Comparison of ENCODE assay signal across 22 cellular contexts in genomic region chr1:15958111-15958510, GRCh38. TPM values are rescaled to one million over a fixed set of nuclear protein-coding genes. Genes with fewer than 3 reads are reported as not detected.
DNase-seq lines count a peak whose midpoint lies in the region; ATAC-seq, FAIRE-seq and TF ChIP-seq lines count a peak whose summit lies in the region.
"Had no signal": no experiment of that assay in that cellular context is flagged by ENCODE, and none has a peak within 500 bp of the region (broad histone marks: within the 10 kb centered on the region; RNA-seq: fewer than 3 reads in every experiment).

No MANE protein-coding gene starts in this region.

- FAIRE-seq in GM12891 (lab: Jason Lieb, UNC) (peak; percentile 61), pancreas (lab: Jason Lieb, UNC) (no peak)
- FAIRE-seq: endometrium, HTR-8/SVneo, RCC 7860 had no signal

- peaks cover 7% of the 10 kb centered on the region for H3K36me3 ChIP-seq in RWPE2 (ENCODE audit: low read depth)
- H3K36me3 ChIP-seq in pancreas: no peaks in the 10 kb centered on the region
- no peaks in the 10 kb centered on the region for H3K36me3 ChIP-seq in body of pancreas (replicated peaks in 1 of 2; ENCODE audit: insufficient read depth in 1 of 2, low read depth in 2 of 2)
- H3K36me3 ChIP-seq: gastrocnemius medialis had no signal

- ATAC-seq in RWPE2 (ENCODE audit: low read depth) (no peak), pancreas (peak; percentile 12 to 58 (median 40)), body of pancreas (no peak), HG02885 (IDR thresholded peaks at IDR 0.05; ENCODE audit: poor library complexity, unreplicated experiment) (no peak)
- ATAC-seq: gastrocnemius medialis had no signal

- TF ChIP-seq CTCF in RWPE2 (IDR thresholded peaks at IDR 0.05; ENCODE audit: poor library complexity, severe bottlenecking): no peak
- no peak for TF ChIP-seq CTCF in pancreas (IDR thresholded peaks at IDR 0.05)
- TF ChIP-seq CTCF in body of pancreas (IDR thresholded peaks at IDR 0.05): no peak

- H3K9me3 ChIP-seq in RWPE2 (ENCODE audit: severe bottlenecking): no peaks in the 10 kb centered on the region
- H3K9me3 ChIP-seq in pancreas: no peaks in the 10 kb centered on the region
- no peaks in the 10 kb centered on the region for H3K9me3 ChIP-seq in body of pancreas
- H3K9me3 ChIP-seq: gastrocnemius medialis, MG63 had no signal

- peak overlapping the region; percentile 99 for H3K27ac ChIP-seq in RWPE2 (ENCODE audit: poor library complexity, severe bottlenecking)
- no peak overlapping the region for H3K27ac ChIP-seq in pancreas
- H3K27ac ChIP-seq in body of pancreas: no peak overlapping the region

- H3K4me1 ChIP-seq in RWPE2 (ENCODE audit: insufficient read depth, poor library complexity, severe bottlenecking) (peaks cover 25% of the 10 kb centered on the region), pancreas (peaks cover 0 to 8% (median 2%) of the 10 kb centered on the region in 3 donors), body of pancreas (peaks cover 11% of the 10 kb centered on the region)

- 50 to 57% methylated on average over 5 of the region's 5 CpGs for WGBS in pancreas, 2 donors
- 28 to 53% methylated on average over 5 of the region's 5 CpGs for WGBS in body of pancreas, 2 donors

- intact Hi-C loops in pancreas (cut with DNase I) (no loop called here), body of pancreas (cut with DNase I) (no loop called here)

- no peak for TF ChIP-seq POLR2A in GM12891 (IDR thresholded peaks at IDR 0.05; ENCODE audit: low read depth, low read length)
- no peak for TF ChIP-seq POLR2A in body of pancreas (IDR thresholded peaks at IDR 0.05)

- H3K4me3 ChIP-seq in RWPE2 (ENCODE audit: severe bottlenecking): no peak overlapping the region
- no peak overlapping the region for H3K4me3 ChIP-seq in pancreas
- no peak overlapping the region for H3K4me3 ChIP-seq in body of pancreas
- H3K4me3 ChIP-seq: gastrocnemius medialis, MG63 had no signal

- no peak for DNase-seq in GM12891 (ENCODE audit: insufficient read length, low spot score)
- DNase-seq in RWPE2 (ENCODE audit: low spot score): no peak
- DNase-seq in dermis blood vessel endothelial cell: peak; percentile 56
- no peak for DNase-seq in pancreas
- DNase-seq in kidney glomerular epithelial cell (lab: John Stamatoyannopoulos, UW): no peak
- DNase-seq in body of pancreas: no peak
- DNase-seq: activated CD4-positive, alpha-beta T cell treated with anti-CD3 and anti-CD28 coated beads for 4 hours; CD4-positive, CD25-positive, alpha-beta regulatory T cell; gastrocnemius medialis; H9; MG63; NCI-H2081; NCI-H748 treated with DMSO at 0.1 percent for 48 hours; occipital lobe; stimulated activated naive CD4-positive, alpha-beta T cell treated with Interleukin-2 at 50 U/mL for 16 hours had no signal

- H3K27me3 ChIP-seq in RWPE2 (ENCODE audit: insufficient read depth, poor library complexity, severe bottlenecking): no peaks in the 10 kb centered on the region
- no peaks in the 10 kb centered on the region for H3K27me3 ChIP-seq in pancreas
- H3K27me3 ChIP-seq in body of pancreas: no peaks in the 10 kb centered on the region
- H3K27me3 ChIP-seq: gastrocnemius medialis, MG63 had no signal

TF ChIP-seq in GM12891, 5 proteins besides CTCF, POLR2A, EP300 and RAD21:
- TF ChIP-seq POLR2AphosphoS5 (IDR thresholded peaks at IDR 0.05; ENCODE audit: low read depth, low read length) (no peak), SPI1 (IDR thresholded peaks at IDR 0.05; ENCODE audit: low read depth, low read length) (no peak), TAF1 (IDR thresholded peaks at IDR 0.05; ENCODE audit: low read depth, low read length) (no peak), POU2F2 (IDR thresholded peaks at IDR 0.05; ENCODE audit: low read depth, low read length) (no peak), PAX5 (IDR thresholded peaks at IDR 0.05; ENCODE audit: insufficient read depth, low read length, severe bottlenecking) (no peak)

RNA-seq across cellular contexts. Expression of gene ZBTB17, which starts 17.8 kb away (rescaled TPM):
- 32.4 TPM for polyA plus RNA-seq in GM12891 (2012; ENCODE audit: low read depth, missing spikeins)
- total RNA-seq in dermis blood vessel endothelial cell (45.6 and 49.7 TPM in 2 replicates), pancreas (10 to 100 TPM; 16.2 to 24.3 (median 16.7) TPM), body of pancreas (10 to 100 TPM; 28.8 to 73.2 TPM)
- polyA plus RNA-seq in pancreas: 100 to 1,000 TPM in 1 of 2 donors, 10 to 100 TPM in 1; 90.5 to 106 TPM

RNA-seq across cellular contexts. Expression of gene SRARP, which starts 45.9 kb away (rescaled TPM):
- 0.04 TPM for polyA plus RNA-seq in GM12891 (2012; ENCODE audit: low read depth, missing spikeins)
- 0.28 and 0.51 TPM in 2 replicates for total RNA-seq in dermis blood vessel endothelial cell
- not detected for total RNA-seq in pancreas
- not detected for polyA plus RNA-seq in pancreas
- not detected for total RNA-seq in body of pancreas
- total RNA-seq: CD4-positive, CD25-positive, alpha-beta regulatory T cell; Daoy; H9; skeletal muscle tissue; T-helper 2 cell treated with Interferon-gamma antibody and Interleukin-4, amounts not matched to agents 100 ng/mL and 5 ng/mL, for 36 hours had no signal
- polyA plus RNA-seq: CD4-positive, CD25-positive, alpha-beta regulatory T cell had no signal

RNA-seq across cellular contexts. Expression of gene HSPB7, which starts 59.7 kb away (rescaled TPM):
- polyA plus RNA-seq in GM12891 (2012; ENCODE audit: low read depth, missing spikeins): 0.19 TPM
- total RNA-seq in dermis blood vessel endothelial cell: not detected in 2 replicates
- 1 to 10 TPM in 3 of 6 donors, under 1 TPM in 3; 0.65 to 4.8 (median 1.3) TPM for total RNA-seq in pancreas
- polyA plus RNA-seq in pancreas: 10 to 100 TPM in 1 of 2 donors, 1 to 10 TPM in 1; 4.1 to 10.9 TPM
- 10 to 100 TPM in 1 of 2 donors, 1 to 10 TPM in 1; 5.7 to 39.9 TPM for total RNA-seq in body of pancreas
- total RNA-seq: CD4-positive, CD25-positive, alpha-beta regulatory T cell; H9; occipital lobe; T-helper 2 cell treated with Interferon-gamma antibody and Interleukin-4, amounts not matched to agents 100 ng/mL and 5 ng/mL, for 36 hours had no signal
- polyA plus RNA-seq: CD4-positive, CD25-positive, alpha-beta regulatory T cell had no signal

Comparison
In these comparisons a context has a peak if more than half of its experiments do, and no peak if none do; other contexts are left out.
1. ATAC-seq: peak in pancreas (4 of 4); none in RWPE2 (single experiment), body of pancreas (single experiment) and HG02885 (single experiment).